8 cellular contexts compared by ENCODE assay signal in genomic region chr7:28037220-28038010, GRCh38.
A peak's percentile ranks its signal among the peaks of the same experiment; 100 is the strongest.
DNase-seq lines count a peak whose midpoint lies in the region; ATAC-seq and TF ChIP-seq lines count a peak whose summit lies in the region.

No MANE protein-coding gene starts in this region.

- H3K4me3 ChIP-seq in uterus = no peak overlapping the region

- no peak overlapping the region for H3K27ac Mint-ChIP-seq in activated naive CD8-positive, alpha-beta T cell treated with anti-CD3 and anti-CD28 coated beads, Interleukin-2, amount 10 ng/mL, durations not matched to agents 7 days and 5 days

- TF ChIP-seq CTCF in uterus (IDR thresholded peaks at IDR 0.05) = no peak

- peak overlapping the region; percentile 73 to 77 for H3K27ac ChIP-seq in uterus

- POLR2A ChIA-PET in activated naive CD8-positive, alpha-beta T cell treated with anti-CD3 and anti-CD28 coated beads, Interleukin-2, amount 10 ng/mL, durations not matched to agents 7 days and 5 days (lab: Charles Lee) = no interaction called here

- no peak overlapping the region for H3K4me3 Mint-ChIP-seq in activated naive CD8-positive, alpha-beta T cell treated with anti-CD3 and anti-CD28 coated beads, Interleukin-2, amount 10 ng/mL, durations not matched to agents 7 days and 5 days

- no peaks in the 10 kb centered on the region for H3K9me3 Mint-ChIP-seq in activated naive CD8-positive, alpha-beta T cell treated with anti-CD3 and anti-CD28 coated beads, Interleukin-2, amount 10 ng/mL, durations not matched to agents 7 days and 5 days

- TF ChIP-seq POLR2A in uterus (IDR thresholded peaks at IDR 0.05) = no peak

- peaks cover 2% of the 10 kb centered on the region for H3K27me3 Mint-ChIP-seq in activated naive CD8-positive, alpha-beta T cell treated with anti-CD3 and anti-CD28 coated beads, Interleukin-2, amount 10 ng/mL, durations not matched to agents 7 days and 5 days

- peaks cover 2% of the 10 kb centered on the region for H3K4me1 Mint-ChIP-seq in activated naive CD8-positive, alpha-beta T cell treated with anti-CD3 and anti-CD28 coated beads, Interleukin-2, amount 10 ng/mL, durations not matched to agents 7 days and 5 days

- peaks cover 0 to 12% of the 10 kb centered on the region in 2 donors for H3K4me1 ChIP-seq in uterus

- H3K36me3 ChIP-seq in uterus = no peaks in the 10 kb centered on the region

- peak; percentile 86 for ATAC-seq in GM21423 (IDR thresholded peaks at IDR 0.05; ENCODE audit: unreplicated experiment)
- peak; percentile 94 for ATAC-seq in HG03565 (IDR thresholded peaks at IDR 0.05; ENCODE audit: unreplicated experiment)
- ATAC-seq in activated naive CD8-positive, alpha-beta T cell treated with anti-CD3 and anti-CD28 coated beads, Interleukin-2, amount 10 ng/mL, durations not matched to agents 7 days and 5 days (ENCODE audit: low read depth) = peak; percentile 39

- intact Hi-C loops in uterus (cut with DNase I; ENCODE audit: low total_unique reads) = no loop called here

- peaks cover 2% of the 10 kb centered on the region for H3K36me3 Mint-ChIP-seq in activated naive CD8-positive, alpha-beta T cell treated with anti-CD3 and anti-CD28 coated beads, Interleukin-2, amount 10 ng/mL, durations not matched to agents 7 days and 5 days

- no peaks in the 10 kb centered on the region for H3K9me3 ChIP-seq in uterus

- peak; percentile 94 for DNase-seq in Daoy (ENCODE audit: low read depth)
- DNase-seq in activated naive CD8-positive, alpha-beta T cell treated with anti-CD3 and anti-CD28 coated beads, Interleukin-2, amount 10 ng/mL, durations not matched to agents 7 days and 5 days = no peak
- DNase-seq in kidney glomerular epithelial cell (lab: John Stamatoyannopoulos, UW) = peak; percentile 99
- peak in 1 of 2 donors; percentile 29 for DNase-seq in uterus
- DNase-seq in DMS153 (lab: John Stamatoyannopoulos, UW) = no peak
- no peak for DNase-seq in GM19238 (ENCODE audit: insufficient read length, low spot score)

- no peaks in the 10 kb centered on the region for H3K27me3 ChIP-seq in uterus

Comparison
In these comparisons a context has a peak if more than half of its experiments do, and no peak if none do; other contexts are left out.
1. DNase-seq: peak in Daoy (single experiment) and kidney glomerular epithelial cell (single experiment); none in activated naive CD8-positive, alpha-beta T cell treated with anti-CD3 and anti-CD28 coated beads, Interleukin-2, amount 10 ng/mL, durations not matched to agents 7 days and 5 days (single experiment), DMS153 (single experiment) and GM19238 (single experiment).
2. ATAC-seq: peak in every context shown above with its lines; median percentile 94 in HG03565; 86 in GM21423; 39 in activated naive CD8-positive, alpha-beta T cell treated with anti-CD3 and anti-CD28 coated beads, Interleukin-2, amount 10 ng/mL, durations not matched to agents 7 days and 5 days.